In genomic region chr2:7108792-7109557, GRCh38 we compare ENCODE assay signal across 19 cellular contexts.
DNase-seq lines count a peak whose midpoint lies in the region; ATAC-seq and TF ChIP-seq lines count a peak whose summit lies in the region.
"Had no signal": no experiment of that assay in that cellular context is flagged by ENCODE, and none has a peak within 500 bp of the region (broad histone marks: within the 10 kb centered on the region; RNA-seq: fewer than 3 reads in every experiment).

No MANE protein-coding gene starts in this region.

- DNase-seq in activated CD8-positive, alpha-beta memory T cell treated with anti-CD3 and anti-CD28 coated beads for 24 hours, result peak; percentile 44
- DNase-seq in activated CD8-positive, alpha-beta memory T cell treated with anti-CD3 and anti-CD28 coated beads, Interleukin-2, amount 50 U/mL, for 48 hours, result no peak
- DNase-seq in SK-N-MC (ENCODE audit: low read depth, low spot score) (no peak), nephron progenitor cell (no peak), osteocyte (ENCODE audit: extremely low spot score, unreplicated experiment) (no peak)
- DNase-seq: CD8-positive, alpha-beta memory T cell; DMS79; GOT3; MM.1S; NCI-H1092; NCI-H2227 treated with DMSO at 0.1 percent for 48 hours; NCI-H526 treated with DMSO at 0.1 percent for 48 hours; NK-92 treated with Interleukin-12 subunit alpha and Interleukin-12 subunit beta, amount 100 ng/mL, for 24 hours; SHP77; SK-N-SH had no signal

- peaks cover under 1% of the 10 kb centered on the region; the same call in 1 of the 2 replicates for H3K9me3 ChIP-seq in SK-N-MC (ENCODE audit: low read depth, low read length)
- H3K9me3 ChIP-seq: SK-N-SH had no signal

- H3K27ac Mint-ChIP-seq in nephron progenitor cell, result peak overlapping the region; percentile 99
- no peak overlapping the region for H3K27ac Mint-ChIP-seq in osteocyte (ENCODE audit: unreplicated experiment)

- peak overlapping the region; percentile 19 for H3K9ac ChIP-seq in SK-N-MC (ENCODE audit: insufficient read length)
- H3K9ac ChIP-seq: BLaER1 treated with 17β-estradiol and CSF1 and Interleukin-3, amounts not matched to agents 10 nM and 100 nM; SK-N-SH had no signal

- H3K36me3 Mint-ChIP-seq in nephron progenitor cell (ENCODE audit: low read depth), result peaks cover 23% of the 10 kb centered on the region
- H3K36me3 Mint-ChIP-seq in osteocyte (ENCODE audit: unreplicated experiment), result no peaks in the 10 kb centered on the region

- H3K4me1 Mint-ChIP-seq in nephron progenitor cell (peaks cover 45% of the 10 kb centered on the region), osteocyte (ENCODE audit: unreplicated experiment) (no peaks in the 10 kb centered on the region)
- H3K4me1 Mint-ChIP-seq: CD8-positive, alpha-beta memory T cell had no signal

- peak; percentile 70 for ATAC-seq in GM19351 (IDR thresholded peaks at IDR 0.05; ENCODE audit: unreplicated experiment)
- no peak for ATAC-seq in GM18861 (IDR thresholded peaks at IDR 0.05; ENCODE audit: unreplicated experiment)
- no peak for ATAC-seq in HG03045 (IDR thresholded peaks at IDR 0.05; ENCODE audit: unreplicated experiment)

- H3K4me3 Mint-ChIP-seq in nephron progenitor cell (peak overlapping the region; percentile 52), osteocyte (ENCODE audit: unreplicated experiment) (no peak overlapping the region)

- peak overlapping the region; percentile 30 for H3K27ac ChIP-seq in SK-N-MC
- H3K27ac ChIP-seq: BLaER1 treated with 17β-estradiol and CSF1 and Interleukin-3, amounts not matched to agents 10 nM and 100 nM had no signal

- H3K36me3 ChIP-seq in SK-N-MC (ENCODE audit: insufficient read depth, low read length), result no peaks in the 10 kb centered on the region; the same call in 1 of the 2 replicates
- H3K36me3 ChIP-seq: BLaER1 treated with 17β-estradiol and CSF1 and Interleukin-3, amounts not matched to agents 10 nM and 100 nM had no signal

- H3K4me3 ChIP-seq in SK-N-MC, result no peak overlapping the region
- H3K4me3 ChIP-seq: BLaER1 treated with 17β-estradiol and CSF1 and Interleukin-3, amounts not matched to agents 10 nM and 100 nM had no signal

- TF ChIP-seq CTCF in nephron progenitor cell (IDR thresholded peaks at IDR 0.05), result no peak
- no peak for TF ChIP-seq CTCF in osteocyte (IDR thresholded peaks at IDR 0.05)

- H3K9me3 Mint-ChIP-seq in nephron progenitor cell (peaks cover 19% of the 10 kb centered on the region), osteocyte (ENCODE audit: unreplicated experiment) (peaks cover 2% of the 10 kb centered on the region)

- H3K27me3 Mint-ChIP-seq in nephron progenitor cell (ENCODE audit: low read depth, poor library complexity), result peaks cover 5% of the 10 kb centered on the region
- peaks cover 9% of the 10 kb centered on the region for H3K27me3 Mint-ChIP-seq in osteocyte (ENCODE audit: unreplicated experiment)
